In the genomic region with DNA sequence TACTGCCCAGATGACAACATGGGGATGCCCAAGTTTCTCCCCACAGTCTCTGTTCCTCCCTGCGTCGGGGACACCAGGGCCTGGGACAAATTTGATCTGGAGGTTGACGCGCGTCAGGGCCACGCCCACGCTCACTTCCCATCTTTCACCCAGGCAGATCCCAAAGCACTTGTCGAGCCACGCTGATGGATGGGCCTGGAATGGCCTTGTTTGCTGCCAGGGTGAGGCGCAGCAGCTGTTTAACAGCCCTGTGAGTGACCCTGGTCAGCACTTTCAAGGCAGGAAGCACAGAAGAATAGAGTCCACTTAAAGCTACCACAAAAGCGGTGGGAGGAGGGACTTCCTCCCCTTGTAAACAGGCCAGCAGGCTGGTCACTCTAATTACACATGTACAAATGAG, we compare ENCODE assay signal across 11 cellular contexts.
DNase-seq lines count a peak whose midpoint lies in the region; ATAC-seq, FAIRE-seq and TF ChIP-seq lines count a peak whose summit lies in the region.
"Had no signal": no experiment of that assay in that cellular context is flagged by ENCODE, and none has a peak within 500 bp of the region (broad histone marks: within the 10 kb centered on the region; RNA-seq: fewer than 3 reads in every experiment).

No MANE protein-coding gene starts in this region.

- H3K4me3 ChIP-seq in SJCRH30 = no peak overlapping the region

- H3K4me1 ChIP-seq in SJCRH30 = peaks cover 21% of the 10 kb centered on the region
- H3K4me1 ChIP-seq in foreskin keratinocyte = no peaks in the 10 kb centered on the region

- no peaks in the 10 kb centered on the region for H3K36me3 ChIP-seq in SJCRH30

- no peak for DNase-seq in GM12891 (ENCODE audit: insufficient read length, low spot score)
- DNase-seq in SJCRH30 = peak; percentile 32 to 56
- DNase-seq in islet precursor cell = peak; percentile 85
- DNase-seq in renal cortical epithelial cell (ENCODE audit: low read depth) = peak; percentile 15
- no peak for DNase-seq in foreskin keratinocyte
- DNase-seq in DMS114 treated with DMSO at 0.1 percent for 48 hours (lab: John Stamatoyannopoulos, UW; ENCODE audit: unreplicated experiment) = no peak
- no peak for DNase-seq in stimulated activated CD4-positive, alpha-beta T cell treated with anti-CD3 and anti-CD28 coated beads, Interleukin-2, amount 100 ng/mL, for 24 hours
- DNase-seq: activated naive CD8-positive, alpha-beta T cell treated with anti-CD3 and anti-CD28 coated beads for 36 hours; CD8-positive, alpha-beta T cell had no signal

- H3K27ac ChIP-seq in SJCRH30 = no peak overlapping the region
- no peak overlapping the region for H3K27ac ChIP-seq in foreskin keratinocyte
- H3K27ac ChIP-seq: VCaP had no signal

- no peaks in the 10 kb centered on the region for H3K9me3 ChIP-seq in SJCRH30 (replicated peaks)

- H3K27me3 ChIP-seq in SJCRH30 (no peaks in the 10 kb centered on the region), foreskin keratinocyte (no peaks in the 10 kb centered on the region)

- ATAC-seq in foreskin keratinocyte (no peak), GM18868 (IDR thresholded peaks at IDR 0.05; ENCODE audit: unreplicated experiment) (no peak)
- ATAC-seq: CD8-positive, alpha-beta T cell had no signal

- FAIRE-seq in GM12891 (lab: Jason Lieb, UNC) = no peak

- TF ChIP-seq CTCF in foreskin keratinocyte (conservative IDR thresholded peaks at IDR 0.05) = no peak

- no peak for TF ChIP-seq POLR2A in GM12891 (IDR thresholded peaks at IDR 0.05; ENCODE audit: low read depth, low read length)

TF ChIP-seq in GM12891, 5 proteins besides CTCF, POLR2A, EP300 and RAD21:
- TF ChIP-seq TAF1 (IDR thresholded peaks at IDR 0.05; ENCODE audit: low read depth, low read length) (no peak), SPI1 (IDR thresholded peaks at IDR 0.05; ENCODE audit: low read depth, low read length) (0 out of 2 replicates have a peak, but pooled peaks have one; percentile 6)
TF ChIP-seq in GM12891: peak in this region for 1.

Comparison
In these comparisons a context has a peak if more than half of its experiments do, and no peak if none do; other contexts are left out.
1. DNase-seq: peak in SJCRH30 (2 of 2), islet precursor cell (single experiment) and renal cortical epithelial cell (single experiment); none in GM12891 (single experiment), foreskin keratinocyte (0 of 2), DMS114 treated with DMSO at 0.1 percent for 48 hours (single experiment) and stimulated activated CD4-positive, alpha-beta T cell treated with anti-CD3 and anti-CD28 coated beads, Interleukin-2, amount 100 ng/mL, for 24 hours (0 of 2).